Comparison of ENCODE assay signal across 8 cellular contexts in genomic region chr1:38697387-38697786, GRCh38.
"Had no signal": no experiment of that assay in that cellular context is flagged by ENCODE, and none has a peak within 500 bp of the region (broad histone marks: within the 10 kb centered on the region; RNA-seq: fewer than 3 reads in every experiment).

No MANE protein-coding gene starts in this region.

- DNase-seq: GDM1, GF-D8 had no signal

- FAIRE-seq: G401.6, GM12878, GM12891, GM12892, GM18507, GM19239 had no signal

- H3K4me3 ChIP-seq: GM12878 had no signal

- ATAC-seq: GM12878 had no signal
